ENCODE assay signal across 8 cellular contexts in the genomic region with DNA sequence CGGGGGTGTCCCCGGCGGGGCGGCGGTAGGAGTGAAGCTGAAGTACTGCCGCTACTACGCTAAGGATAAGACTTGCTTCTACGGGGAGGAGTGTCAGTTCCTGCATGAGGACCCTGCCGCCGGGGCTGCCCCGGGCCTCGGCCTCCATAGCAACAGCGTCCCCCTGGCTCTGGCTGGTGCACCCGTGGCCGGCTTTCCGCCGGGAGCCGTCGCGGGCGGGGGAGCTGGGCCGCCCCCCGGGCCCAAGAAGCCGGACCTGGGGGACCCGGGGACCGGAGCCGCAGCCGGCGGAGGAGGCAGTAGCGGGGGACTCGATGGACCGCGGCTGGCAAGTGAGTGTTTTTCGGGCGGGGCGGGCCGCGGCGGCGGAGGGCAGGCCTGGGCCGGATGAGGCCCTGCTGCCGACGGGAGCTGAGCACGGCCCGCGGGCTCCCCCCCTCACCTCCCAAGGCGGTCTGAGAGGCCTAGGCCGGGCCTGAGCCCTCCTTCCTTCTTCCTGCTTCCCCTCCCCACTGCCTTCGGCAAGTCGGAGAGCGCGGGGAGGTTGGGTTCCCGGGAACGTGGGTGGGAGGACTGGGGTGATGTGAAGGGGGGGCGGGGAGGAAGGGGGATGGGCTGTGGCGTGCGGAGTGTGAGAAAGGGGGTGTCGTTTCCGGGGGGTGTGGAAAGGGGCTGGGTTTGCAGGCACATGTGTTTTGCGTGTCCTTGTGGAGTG. TPM values are rescaled to one million over a fixed set of nuclear protein-coding genes. Genes with fewer than 3 reads are reported as not detected.
A peak's percentile ranks its signal among the peaks of the same experiment; 100 is the strongest.
DNase-seq lines count a peak whose midpoint lies in the region; ATAC-seq and TF ChIP-seq lines count a peak whose summit lies in the region.

No MANE protein-coding gene starts in this region.

- peak overlapping the region; percentile 92 for H3K27ac ChIP-seq in DOHH2 (ENCODE audit: low read depth, low read length)
- peak overlapping the region; percentile 90 for H3K27ac ChIP-seq in KMS-11
- peak overlapping the region; percentile 89 for H3K27ac ChIP-seq in SU-DHL-6 (ENCODE audit: low read depth, low read length)
- peak overlapping the region; percentile 95 for H3K27ac ChIP-seq in cardiac muscle cell
- peak overlapping the region; percentile 91 for H3K27ac ChIP-seq in parathyroid adenoma
- H3K27ac ChIP-seq in thyroid gland: peak overlapping the region; percentile 97 to 99 (median 98)

- H3K9me2 ChIP-seq in DOHH2 (replicated peaks; ENCODE audit: control insufficient read depth, low read length) (no peaks in the 10 kb centered on the region), SU-DHL-6 (replicated peaks; ENCODE audit: insufficient read depth, low read length) (no peaks in the 10 kb centered on the region)

- H4K20me1 ChIP-seq in DOHH2 (ENCODE audit: control insufficient read depth, insufficient read depth, low read depth, low read length) (peaks cover 39% of the 10 kb centered on the region), KMS-11 (ENCODE audit: insufficient read depth) (no peaks in the 10 kb centered on the region), SU-DHL-6 (ENCODE audit: low read depth, low read length) (peaks cover 32% of the 10 kb centered on the region; the same call in 1 of the 2 replicates)

- 0% methylated on average over 6 to 7 of the region's 60 CpGs for WGBS in thyroid gland, 2 donors

- peak; percentile 44 for ATAC-seq in GM21619 (IDR thresholded peaks at IDR 0.05; ENCODE audit: unreplicated experiment)

- no peaks in the 10 kb centered on the region for H3K9me3 ChIP-seq in DOHH2 (ENCODE audit: control insufficient read depth, insufficient read depth, low read length)
- no peaks in the 10 kb centered on the region for H3K9me3 ChIP-seq in SU-DHL-6 (ENCODE audit: insufficient read depth, low read length)
- H3K9me3 ChIP-seq in cardiac muscle cell (ENCODE audit: low read depth): no peaks in the 10 kb centered on the region
- no peaks in the 10 kb centered on the region for H3K9me3 ChIP-seq in parathyroid adenoma (ENCODE audit: control insufficient read depth, low read length)
- no peaks in the 10 kb centered on the region for H3K9me3 ChIP-seq in thyroid gland

- TF ChIP-seq CTCF in DOHH2 (IDR thresholded peaks at IDR 0.05; ENCODE audit: low read depth, low read length, poor library complexity, severe bottlenecking): no peak
- no peak for TF ChIP-seq CTCF in KMS-11 (conservative IDR thresholded peaks at IDR 0.05; ENCODE audit: low read depth, low read length)
- no peak for TF ChIP-seq CTCF in SU-DHL-6 (IDR thresholded peaks at IDR 0.05; ENCODE audit: insufficient read depth, low read length, poor library complexity, severe bottlenecking)
- TF ChIP-seq CTCF in cardiac muscle cell (IDR thresholded peaks at IDR 0.05; ENCODE audit: low read depth, low read length): no peak
- TF ChIP-seq CTCF in parathyroid adenoma (IDR thresholded peaks at IDR 0.05): no peak
- TF ChIP-seq CTCF in thyroid gland (IDR thresholded peaks at IDR 0.05): no peak

- H3K4me2 ChIP-seq in DOHH2 (ENCODE audit: low read length) (peak overlapping the region; percentile 96), KMS-11 (no peak overlapping the region), SU-DHL-6 (ENCODE audit: low read depth, low read length, poor library complexity, severe bottlenecking) (peak overlapping the region; percentile 98), parathyroid adenoma (ENCODE audit: low read length) (peak overlapping the region; percentile 64)

- DNase-seq in activated naive CD8-positive, alpha-beta T cell treated with anti-CD3 and anti-CD28 coated beads, Interleukin-2, amount 50 U/mL, for 16 hours (ENCODE audit: low read depth, low spot score): peak; percentile 85
- peak; percentile 90 to 97 for DNase-seq in cardiac muscle cell (ENCODE audit: low read depth in 1 of 2, low spot score in 1 of 2)
- peak; percentile 81 to 85 for DNase-seq in thyroid gland

- H2AFZ ChIP-seq in KMS-11 (ENCODE audit: low read depth): peak overlapping the region; percentile 67; the same call in 1 of the 2 replicates
- H2AFZ ChIP-seq in SU-DHL-6 (ENCODE audit: low read depth, low read length, severe bottlenecking): peak overlapping the region; percentile 63
- H2AFZ ChIP-seq in parathyroid adenoma: peak overlapping the region; percentile 91

- peak in 1 of 2 donors; percentile 54 for TF ChIP-seq POLR2A in thyroid gland (IDR thresholded peaks at IDR 0.05)

- intact Hi-C loops in thyroid gland (cut with DNase I): no loop called here

- peaks cover 5% of the 10 kb centered on the region for H3F3A ChIP-seq in DOHH2 (ENCODE audit: control insufficient read depth, insufficient read depth)
- 0 out of 2 replicates have a peak, but pooled peaks cover 11% of the 10 kb centered on the region for H3F3A ChIP-seq in SU-DHL-6 (ENCODE audit: insufficient read depth)

- H3K79me2 ChIP-seq in DOHH2 (ENCODE audit: control insufficient read depth, low read length) (peaks cover 73% of the 10 kb centered on the region), KMS-11 (ENCODE audit: insufficient read depth, low read depth) (peaks cover 52% of the 10 kb centered on the region), SU-DHL-6 (ENCODE audit: insufficient read depth, low read length) (peaks cover 62% of the 10 kb centered on the region), parathyroid adenoma (no peaks in the 10 kb centered on the region)

- peaks cover 30% of the 10 kb centered on the region for H3K4me1 ChIP-seq in DOHH2 (ENCODE audit: control insufficient read depth, low read length)
- H3K4me1 ChIP-seq in KMS-11 (ENCODE audit: low read depth, poor library complexity, severe bottlenecking): peaks cover 6% of the 10 kb centered on the region
- H3K4me1 ChIP-seq in cardiac muscle cell (ENCODE audit: low read depth): peaks cover 3% of the 10 kb centered on the region
- H3K4me1 ChIP-seq in parathyroid adenoma: no peaks in the 10 kb centered on the region
- peaks cover 13 to 28% of the 10 kb centered on the region in 2 donors for H3K4me1 ChIP-seq in thyroid gland

- H3K27me3 ChIP-seq in DOHH2 (ENCODE audit: control insufficient read depth, low read length) (peaks cover 3% of the 10 kb centered on the region; the same call in 1 of the 2 replicates), KMS-11 (ENCODE audit: insufficient read depth, low read depth) (no peaks in the 10 kb centered on the region), SU-DHL-6 (ENCODE audit: low read length) (no peaks in the 10 kb centered on the region), cardiac muscle cell (no peaks in the 10 kb centered on the region), parathyroid adenoma (ENCODE audit: control insufficient read depth, insufficient read depth, low read length) (no peaks in the 10 kb centered on the region), thyroid gland (no peaks in the 10 kb centered on the region)

- H3K4me3 ChIP-seq in DOHH2 (ENCODE audit: low read length) (peak overlapping the region; percentile 82), KMS-11 (IDR thresholded peaks at IDR 0.05; ENCODE audit: insufficient read depth, low read depth, low read length) (no peak overlapping the region), SU-DHL-6 (ENCODE audit: insufficient read depth, low read length, poor library complexity, severe bottlenecking) (peak overlapping the region; percentile 87), cardiac muscle cell (peak overlapping the region; percentile 98), parathyroid adenoma (ENCODE audit: low read depth, low read length) (peak overlapping the region; percentile 72), thyroid gland (replicated peaks in 1 of 3) (peak overlapping the region; percentile 97 to 99 (median 98))

- H3K36me3 ChIP-seq in DOHH2 (ENCODE audit: control insufficient read depth, low read length) (peaks cover 8% of the 10 kb centered on the region), KMS-11 (ENCODE audit: insufficient read depth) (no peaks in the 10 kb centered on the region), SU-DHL-6 (ENCODE audit: low read length) (no peaks in the 10 kb centered on the region), cardiac muscle cell (no peaks in the 10 kb centered on the region), parathyroid adenoma (ENCODE audit: control insufficient read depth, insufficient read depth, low read length) (no peaks in the 10 kb centered on the region), thyroid gland (no peaks in the 10 kb centered on the region)

- H3K9ac ChIP-seq in KMS-11 (peak overlapping the region; percentile 86), SU-DHL-6 (ENCODE audit: low read length) (peak overlapping the region; percentile 95), parathyroid adenoma (peak overlapping the region; percentile 22)

RNA-seq across cellular contexts. Expression of gene PAN3, which starts 0.6 kb away (rescaled TPM):
- 13.9 and 25.1 TPM in 2 replicates for total RNA-seq in cardiac muscle cell
- 7.8 and 8.6 TPM in 2 replicates for polyA plus RNA-seq in cardiac muscle cell
- total RNA-seq in thyroid gland: 10 to 100 TPM; 49.5 to 74.0 (median 54.4) TPM

RNA-seq across cellular contexts. Expression of gene FLT3, which starts 38.5 kb away (rescaled TPM):
- total RNA-seq in cardiac muscle cell (0.06 TPM in 1 of 2 replicates, not detected in the other), thyroid gland (1 to 10 TPM in 1 of 4 donors, under 1 TPM in 3; 0.11 to 1.2 (median 0.68) TPM)
- polyA plus RNA-seq in cardiac muscle cell: not detected in 2 replicates

Comparison
In these comparisons a context has a peak if more than half of its experiments do, and no peak if none do; other contexts are left out.
1. H3K9ac ChIP-seq: peak in every context shown above with its lines; median percentile 95 in SU-DHL-6; 86 in KMS-11; 22 in parathyroid adenoma.